ENCODE assay signal across 16 cellular contexts in the genomic region with DNA sequence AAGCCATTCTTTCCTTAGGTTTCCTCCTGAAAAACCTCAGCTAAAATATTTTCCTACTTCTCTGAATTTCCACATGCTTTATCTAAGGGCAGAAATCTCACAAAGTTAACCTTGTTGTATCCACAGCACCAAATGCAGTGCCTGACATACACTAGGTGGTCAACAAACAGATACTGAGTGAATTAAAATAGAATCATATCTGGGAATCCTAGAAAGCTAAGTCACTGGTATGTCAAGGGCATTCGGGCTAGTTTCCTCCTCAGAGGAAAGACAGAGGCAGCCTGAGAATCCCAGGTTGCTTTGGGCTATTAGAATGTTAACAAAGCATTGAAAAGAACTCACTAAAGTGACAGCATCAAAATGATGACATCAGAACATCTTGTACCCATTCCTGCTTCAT.
DNase-seq lines count a peak whose midpoint lies in the region; ATAC-seq and TF ChIP-seq lines count a peak whose summit lies in the region.
"Had no signal": no experiment of that assay in that cellular context is flagged by ENCODE, and none has a peak within 500 bp of the region (broad histone marks: within the 10 kb centered on the region; RNA-seq: fewer than 3 reads in every experiment).

No MANE protein-coding gene starts in this region.

- no peak for TF ChIP-seq POLR2A in suprapubic skin (IDR thresholded peaks at IDR 0.05)

- no peak for TF ChIP-seq CTCF in suprapubic skin (IDR thresholded peaks at IDR 0.05)

- H3K27ac ChIP-seq in right cardiac atrium (ENCODE audit: low read length) (no peak overlapping the region), suprapubic skin (peak overlapping the region; percentile 68)
- H3K27ac ChIP-seq: 22Rv1; A549; BLaER1 treated with 17β-estradiol and CSF1 and Interleukin-3, amounts not matched to agents 10 nM and 100 nM; C4-2B had no signal

- H3K9me3 ChIP-seq in right cardiac atrium (ENCODE audit: control insufficient read depth, low read length) (no peaks in the 10 kb centered on the region), suprapubic skin (no peaks in the 10 kb centered on the region)
- H3K9me3 ChIP-seq: A549; BLaER1 treated with 17β-estradiol and CSF1 and Interleukin-3, amounts not matched to agents 10 nM and 100 nM; Caco-2 had no signal

- H3K4me1 ChIP-seq in right cardiac atrium (ENCODE audit: control insufficient read depth, insufficient read depth, low read length) (peaks cover 8% of the 10 kb centered on the region), suprapubic skin (peaks cover 15% of the 10 kb centered on the region)
- H3K4me1 ChIP-seq: A549, Caco-2 had no signal

- H3K4me3 ChIP-seq in right cardiac atrium (ENCODE audit: low read length) (no peak overlapping the region), suprapubic skin (no peak overlapping the region)
- H3K4me3 ChIP-seq: A549; BLaER1 treated with 17β-estradiol and CSF1 and Interleukin-3, amounts not matched to agents 10 nM and 100 nM had no signal

- intact Hi-C loops in Right ventricle myocardium superior (cut with DNase I) = no loop called here
- intact Hi-C loops in cardiac septum (cut with DNase I) = no loop called here
- intact Hi-C loops in left ventricle myocardium superior (cut with micrococcal nuclease) = no loop called here
- intact Hi-C loops in right cardiac atrium (cut with DNase I) = no loop called here

- H3K36me3 ChIP-seq in suprapubic skin = no peaks in the 10 kb centered on the region
- H3K36me3 ChIP-seq: BLaER1 treated with 17β-estradiol and CSF1 and Interleukin-3, amounts not matched to agents 10 nM and 100 nM had no signal

- DNase-seq in Right ventricle myocardium superior = no peak
- DNase-seq in cardiac septum (ENCODE audit: low spot score) = no peak
- DNase-seq in left ventricle myocardium superior = no peak
- DNase-seq in right cardiac atrium = no peak
- DNase-seq in suprapubic skin (ENCODE audit: low spot score in 2 of 2) = no peak
- DNase-seq: AML-193; Caco-2; Calu3; CD4-positive, alpha-beta T cell; CD8-positive, alpha-beta T cell; DMS79 treated with DMSO at 0.1 percent for 48 hours; GF-D8 had no signal

- ATAC-seq in Right ventricle myocardium superior (ENCODE audit: poor library complexity) (peak; percentile 57), left ventricle myocardium superior (peak; percentile 47), right cardiac atrium (no peak)
- ATAC-seq: A549; CD8-positive, alpha-beta T cell had no signal

- no peaks in the 10 kb centered on the region for H3K27me3 ChIP-seq in right cardiac atrium (ENCODE audit: control insufficient read depth, insufficient read depth)
- H3K27me3 ChIP-seq in suprapubic skin = no peaks in the 10 kb centered on the region
- H3K27me3 ChIP-seq: BLaER1 treated with 17β-estradiol and CSF1 and Interleukin-3, amounts not matched to agents 10 nM and 100 nM had no signal

- TF ChIP-seq EP300 in suprapubic skin (IDR thresholded peaks at IDR 0.05) = no peak

- 43% methylated on average over 1 of the region's 1 CpG for WGBS in right cardiac atrium
- WGBS in suprapubic skin = 55% methylated on average over 1 of the region's 1 CpG

Comparison
In these comparisons a context has a peak if more than half of its experiments do, and no peak if none do; other contexts are left out.
1. ATAC-seq: peak in Right ventricle myocardium superior (single experiment) and left ventricle myocardium superior (single experiment); none in right cardiac atrium (0 of 2).